In genomic region chr4:116599859-116600258, GRCh38 we compare ENCODE assay signal across 13 cellular contexts.
DNase-seq lines count a peak whose midpoint lies in the region; ATAC-seq, FAIRE-seq and TF ChIP-seq lines count a peak whose summit lies in the region.
"Had no signal": no experiment of that assay in that cellular context is flagged by ENCODE, and none has a peak within 500 bp of the region (broad histone marks: within the 10 kb centered on the region; RNA-seq: fewer than 3 reads in every experiment).

No MANE protein-coding gene starts in this region.

- SMC1A ChIA-PET in GM12878 (lab: Charles Lee; ENCODE audit: uncharacterized antibody, unreplicated experiment): no interaction called here

- no peak overlapping the region for H3K9ac ChIP-seq in GM12878 (ENCODE audit: control insufficient read depth, insufficient read depth, low read length)

- no peak overlapping the region for H3K4me3 ChIP-seq in H7 (ENCODE audit: insufficient read depth, low read depth, low read length)
- no peak overlapping the region for H3K4me3 ChIP-seq in GM12878

- no TSS peak for BruUV-seq in GM12878 (replicated peaks; lab: Mats Ljungman, UMichigan)

- H3K27me3 ChIP-seq in H7 (ENCODE audit: control insufficient read depth, insufficient read depth, low read length): no peaks in the 10 kb centered on the region
- H3K27me3 ChIP-seq in GM12878 (replicated peaks in 1 of 2; ENCODE audit: control insufficient read depth in 2 of 2, insufficient read depth in 2 of 2, low read length in 1 of 2): no peaks in the 10 kb centered on the region

- WGBS in GM12878 (ENCODE audit: insufficient coverage, insufficient replicate concordance, low lambda C conversion rate, missing lambda C conversion rate): 31% methylated on average over 7 of the region's 11 CpGs

- no peak for FAIRE-seq in GM12878 (lab: Jason Lieb, UNC)

- no peaks in the 10 kb centered on the region for H3K4me1 ChIP-seq in GM12878 (ENCODE audit: control insufficient read depth, insufficient read depth, low read length)

- no peaks in the 10 kb centered on the region for H3K4me1 Mint-ChIP-seq in stimulated activated naive CD8-positive, alpha-beta T cell treated with anti-CD3 and anti-CD28 coated beads, Interleukin-15, amount 100 ng/mL, for 72 hours

- H3K4me2 ChIP-seq in GM12878 (ENCODE audit: control insufficient read depth, insufficient read depth): no peak overlapping the region

- TF ChIP-seq CTCF in GM12878 (IDR thresholded peaks at IDR 0.05 in 2 of 3, conservative IDR thresholded peaks at IDR 0.05 in 1 of 3; ENCODE audit: control insufficient read depth in 2 of 3, extremely low read depth in 1 of 3, insufficient read depth in 1 of 3, low read depth in 3 of 3, low read length in 3 of 3): peak; percentile 23 to 44 (median 32); a peak in 4 of 6 replicates

- no peak overlapping the region for H3K4me3 Mint-ChIP-seq in stimulated activated naive CD8-positive, alpha-beta T cell treated with anti-CD3 and anti-CD28 coated beads, Interleukin-15, amount 100 ng/mL, for 72 hours
- H3K4me3 Mint-ChIP-seq: activated CD4-positive, alpha-beta memory T cell treated with anti-CD3 and anti-CD28 coated beads for 36 hours had no signal

- H3K27me3 Mint-ChIP-seq in stimulated activated naive CD8-positive, alpha-beta T cell treated with anti-CD3 and anti-CD28 coated beads, Interleukin-15, amount 100 ng/mL, for 72 hours: no peaks in the 10 kb centered on the region
- H3K27me3 Mint-ChIP-seq: activated CD4-positive, alpha-beta memory T cell treated with anti-CD3 and anti-CD28 coated beads for 36 hours had no signal

- no peaks in the 10 kb centered on the region for H3K79me2 ChIP-seq in GM12878 (ENCODE audit: control insufficient read depth, insufficient read depth, low read length)

- H2AFZ ChIP-seq in GM12878 (ENCODE audit: control insufficient read depth, low read depth, low read length): no peak overlapping the region

- intact Hi-C loops in Right ventricle myocardium superior (cut with DNase I): no loop called here
- intact Hi-C loops in left cardiac atrium (cut with DNase I): no loop called here
- intact Hi-C loops in GM12878 (cut with micrococcal nuclease; ENCODE audit: unreplicated experiment): no loop called here

- no peak for TF ChIP-seq RAD21 in GM12878 (IDR thresholded peaks at IDR 0.05; ENCODE audit: insufficient read depth, low read depth, low read length)

- in situ Hi-C loops in GM12878 (cut with MboI): no loop called here

- no peak for TF ChIP-seq EP300 in GM12878 (IDR thresholded peaks at IDR 0.05; ENCODE audit: borderline replicate concordance in 1 of 2, control insufficient read depth in 1 of 2, low read depth in 2 of 2, low read length in 2 of 2)

- H3K36me3 ChIP-seq in H7 (replicated peaks; ENCODE audit: control insufficient read depth, insufficient read depth, low read length) (no peaks in the 10 kb centered on the region), GM12878 (ENCODE audit: control insufficient read depth in 2 of 2, insufficient read depth in 2 of 2, low read length in 1 of 2) (no peaks in the 10 kb centered on the region)

- no peaks in the 10 kb centered on the region for H3K9me3 Mint-ChIP-seq in stimulated activated naive CD8-positive, alpha-beta T cell treated with anti-CD3 and anti-CD28 coated beads, Interleukin-15, amount 100 ng/mL, for 72 hours

- H3K27ac ChIP-seq in GM12878 (ENCODE audit: control insufficient read depth, insufficient read depth): no peak overlapping the region

- DNase-seq in Right ventricle myocardium superior (peak; percentile 32), left cardiac atrium (no peak), H7 (peak; percentile 60), GM12878 (ENCODE audit: low read depth, low spot score) (no peak), EL (no peak), NCI-H2107 (lab: John Stamatoyannopoulos, UW) (no peak)
- no peak for DNase-seq in stimulated activated naive CD8-positive, alpha-beta T cell treated with anti-CD3 and anti-CD28 coated beads, Interleukin-15, amount 100 ng/mL, for 72 hours
- DNase-seq: activated CD4-positive, alpha-beta memory T cell treated with anti-CD3 and anti-CD28 coated beads for 36 hours; activated naive CD4-positive, alpha-beta T cell treated with Interleukin-2 at 50 U/mL for 16 hours; mammary epithelial cell; nucleus accumbens; T-helper 1 cell had no signal

- TF ChIP-seq POLR2A in GM12878 (IDR thresholded peaks at IDR 0.05; ENCODE audit: low read depth, low read length): no peak

- CTCF ChIA-PET in GM12878 (lab: Yijun Ruan, JAX): no interaction called here

- no peaks in the 10 kb centered on the region for H4K20me1 ChIP-seq in GM12878 (ENCODE audit: control insufficient read depth, insufficient read depth)

- no peaks in the 10 kb centered on the region for H3K9me3 ChIP-seq in GM12878 (replicated peaks; ENCODE audit: control insufficient read depth, insufficient read depth, low read length)

- ATAC-seq in Right ventricle myocardium superior (ENCODE audit: poor library complexity) (no peak), left cardiac atrium (no peak), GM12878 (peak; percentile 94), HG03354 (IDR thresholded peaks at IDR 0.05; ENCODE audit: poor library complexity, severe bottlenecking, unreplicated experiment) (no peak)
- peak; percentile 37 for ATAC-seq in stimulated activated naive CD8-positive, alpha-beta T cell treated with anti-CD3 and anti-CD28 coated beads, Interleukin-15, amount 100 ng/mL, for 72 hours

- no peak overlapping the region for H3K27ac Mint-ChIP-seq in stimulated activated naive CD8-positive, alpha-beta T cell treated with anti-CD3 and anti-CD28 coated beads, Interleukin-15, amount 100 ng/mL, for 72 hours
- H3K27ac Mint-ChIP-seq: activated CD4-positive, alpha-beta memory T cell treated with anti-CD3 and anti-CD28 coated beads for 36 hours had no signal

- POLR2A ChIA-PET in GM12878 (lab: Charles Lee): no interaction called here

- RAD21 ChIA-PET in GM12878 (lab: Charles Lee; ENCODE audit: unreplicated experiment): no interaction called here

TF ChIP-seq in GM12878, 131 proteins besides CTCF, POLR2A, EP300 and RAD21:
- TF ChIP-seq USF1 (IDR thresholded peaks at IDR 0.05; ENCODE audit: borderline replicate concordance, extremely low read length, insufficient read depth, low read depth, low read length) (no peak), SMC3 (IDR thresholded peaks at IDR 0.05; ENCODE audit: borderline replicate concordance, low read length) (peak; percentile 23; the same call in 1 of the 2 replicates)

Comparison
In these comparisons a context has a peak if more than half of its experiments do, and no peak if none do; other contexts are left out.
1. DNase-seq: peak in Right ventricle myocardium superior (single experiment) and H7 (single experiment); none in left cardiac atrium (single experiment), GM12878 (single experiment), stimulated activated naive CD8-positive, alpha-beta T cell treated with anti-CD3 and anti-CD28 coated beads, Interleukin-15, amount 100 ng/mL, for 72 hours (0 of 2), EL (single experiment) and NCI-H2107 (single experiment).
2. ATAC-seq: peak in GM12878 (single experiment) and stimulated activated naive CD8-positive, alpha-beta T cell treated with anti-CD3 and anti-CD28 coated beads, Interleukin-15, amount 100 ng/mL, for 72 hours (single experiment); none in Right ventricle myocardium superior (single experiment), left cardiac atrium (0 of 2) and HG03354 (single experiment).